ENCODE assay signal across 9 cellular contexts in genomic region chr5:170225326-170226137, GRCh38. TPM values are rescaled to one million over a fixed set of nuclear protein-coding genes. Genes with fewer than 3 reads are reported as not detected.
DNase-seq lines count a peak whose midpoint lies in the region; FAIRE-seq and TF ChIP-seq lines count a peak whose summit lies in the region.
"Had no signal": no experiment of that assay in that cellular context is flagged by ENCODE, and none has a peak within 500 bp of the region (broad histone marks: within the 10 kb centered on the region; RNA-seq: fewer than 3 reads in every experiment).

No MANE protein-coding gene starts in this region.

- peak in 2 of 3 experiments; percentile 37 to 48 for DNase-seq in NCI-H1417 (lab: John Stamatoyannopoulos, UW)
- no peak for DNase-seq in NCI-H1417 treated with DMSO at 0.1 percent for 48 hours (lab: John Stamatoyannopoulos, UW)
- DNase-seq in SK-N-SH: peak; percentile 70
- peak; percentile 87 for DNase-seq in activated naive CD4-positive, alpha-beta T cell treated with anti-CD3 and anti-CD28 coated beads, Interleukin-2, amount 10 ng/mL, durations not matched to agents 7 days and 5 days
- peak; percentile 53 to 95 (median 87) for DNase-seq in head of caudate nucleus
- DNase-seq in progenitor cell of endocrine pancreas (ENCODE audit: low spot score, unreplicated experiment): peak; percentile 55
- peak; percentile 71 for DNase-seq in urothelium cell line (ENCODE audit: low spot score)

- peaks cover 4% of the 10 kb centered on the region for H3K27me3 Mint-ChIP-seq in activated naive CD4-positive, alpha-beta T cell treated with anti-CD3 and anti-CD28 coated beads, Interleukin-2, amount 10 ng/mL, durations not matched to agents 7 days and 5 days
- peaks cover 12% of the 10 kb centered on the region for H3K27me3 Mint-ChIP-seq in progenitor cell of endocrine pancreas

- TF ChIP-seq RAD21 in SK-N-SH (IDR thresholded peaks at IDR 0.05; ENCODE audit: low read length): peak; percentile 93

- no peak overlapping the region; a peak in 1 of 4 replicates for H3K4me3 ChIP-seq in SK-N-SH (ENCODE audit: low read depth in 2 of 2, low read length in 1 of 2)
- H3K4me3 ChIP-seq: BLaER1 treated with 17β-estradiol and CSF1 and Interleukin-3, amounts not matched to agents 10 nM and 100 nM had no signal

- intact Hi-C loops in head of caudate nucleus (cut with DNase I): loop anchor here (5.0 to 10.0 kb wide), 2 partner anchors 122 to 409 kb away; no protein-coding TSS in a partner anchor

- no peak for TF ChIP-seq EP300 in SK-N-SH (IDR thresholded peaks at IDR 0.05; ENCODE audit: borderline replicate concordance in 1 of 2, low read depth in 1 of 2, low read length in 1 of 2)

- H3K27ac Mint-ChIP-seq in activated naive CD4-positive, alpha-beta T cell treated with anti-CD3 and anti-CD28 coated beads, Interleukin-2, amount 10 ng/mL, durations not matched to agents 7 days and 5 days: no peak overlapping the region
- peak overlapping the region; percentile 46 for H3K27ac Mint-ChIP-seq in progenitor cell of endocrine pancreas

- no peak overlapping the region for H3K9ac ChIP-seq in SK-N-SH
- H3K9ac ChIP-seq: BLaER1 treated with 17β-estradiol and CSF1 and Interleukin-3, amounts not matched to agents 10 nM and 100 nM had no signal

- peaks cover 4% of the 10 kb centered on the region for H3K4me1 Mint-ChIP-seq in activated naive CD4-positive, alpha-beta T cell treated with anti-CD3 and anti-CD28 coated beads, Interleukin-2, amount 10 ng/mL, durations not matched to agents 7 days and 5 days
- peaks cover 5% of the 10 kb centered on the region for H3K4me1 Mint-ChIP-seq in progenitor cell of endocrine pancreas (ENCODE audit: low read depth)

- H3K36me3 Mint-ChIP-seq in activated naive CD4-positive, alpha-beta T cell treated with anti-CD3 and anti-CD28 coated beads, Interleukin-2, amount 10 ng/mL, durations not matched to agents 7 days and 5 days: peaks cover 3% of the 10 kb centered on the region
- no peaks in the 10 kb centered on the region for H3K36me3 Mint-ChIP-seq in progenitor cell of endocrine pancreas (ENCODE audit: insufficient read depth)

- TF ChIP-seq CTCF in LNCAP (IDR thresholded peaks at IDR 0.05): peak; percentile 87
- TF ChIP-seq CTCF in SK-N-SH (IDR thresholded peaks at IDR 0.05): peak; percentile 89
- TF ChIP-seq CTCF in progenitor cell of endocrine pancreas (IDR thresholded peaks at IDR 0.05; ENCODE audit: unreplicated experiment): peak; percentile 82

- H3K9me2 ChIP-seq in SK-N-SH: no peaks in the 10 kb centered on the region

- H3K79me2 ChIP-seq in SK-N-SH (ENCODE audit: insufficient read depth): no peaks in the 10 kb centered on the region

- peak overlapping the region in 1 of 2 experiments; percentile 65; a peak in 2 of 4 replicates for H3K27ac ChIP-seq in SK-N-SH (ENCODE audit: low read depth in 2 of 2, low read length in 1 of 2)
- H3K27ac ChIP-seq: BLaER1 treated with 17β-estradiol and CSF1 and Interleukin-3, amounts not matched to agents 10 nM and 100 nM had no signal

- 42% methylated on average over 7 of the region's 7 CpGs for WGBS in SK-N-SH (ENCODE audit: low lambda C conversion rate)

- CTCF ChIA-PET in SK-N-SH (lab: Yijun Ruan, JAX): interaction anchor here (0.6 to 11.9 kb wide), 72 partner anchors 9 to 954 kb away, joined by 3 to 257 read pairs (median 4); partner anchors contain the start of gene KCNMB1
- CTCF ChIA-PET in activated naive CD4-positive, alpha-beta T cell treated with anti-CD3 and anti-CD28 coated beads, Interleukin-2, amount 10 ng/mL, durations not matched to agents 7 days and 5 days (lab: Charles Lee): interaction anchor here (0.7 to 10.7 kb wide), 39 partner anchors 9 to 395 kb away, joined by 3 to 218 read pairs (median 4); no protein-coding TSS in a partner anchor

- H2AFZ ChIP-seq in SK-N-SH (ENCODE audit: low read depth): no peak overlapping the region

- no peaks in the 10 kb centered on the region for H3K9me3 ChIP-seq in SK-N-SH
- H3K9me3 ChIP-seq: BLaER1 treated with 17β-estradiol and CSF1 and Interleukin-3, amounts not matched to agents 10 nM and 100 nM had no signal

- no peak overlapping the region for H3K4me2 ChIP-seq in SK-N-SH
- H3K4me2 ChIP-seq: BLaER1 treated with 17β-estradiol and CSF1 and Interleukin-3, amounts not matched to agents 10 nM and 100 nM had no signal

- no peaks in the 10 kb centered on the region for H3F3A ChIP-seq in SK-N-SH (replicated peaks; ENCODE audit: insufficient read depth)

- H3K4me3 Mint-ChIP-seq in activated naive CD4-positive, alpha-beta T cell treated with anti-CD3 and anti-CD28 coated beads, Interleukin-2, amount 10 ng/mL, durations not matched to agents 7 days and 5 days: no peak overlapping the region
- H3K4me3 Mint-ChIP-seq in progenitor cell of endocrine pancreas (ENCODE audit: low read depth): no peak overlapping the region

- FAIRE-seq in urothelium cell line (lab: Jason Lieb, UNC): no peak

- H3K36me3 ChIP-seq in SK-N-SH (replicated peaks in 1 of 2; ENCODE audit: control insufficient read depth in 1 of 2, insufficient read depth in 2 of 2, low read length in 1 of 2): no peaks in the 10 kb centered on the region
- H3K36me3 ChIP-seq: BLaER1 treated with 17β-estradiol and CSF1 and Interleukin-3, amounts not matched to agents 10 nM and 100 nM had no signal

- no peaks in the 10 kb centered on the region for H3K9me3 Mint-ChIP-seq in activated naive CD4-positive, alpha-beta T cell treated with anti-CD3 and anti-CD28 coated beads, Interleukin-2, amount 10 ng/mL, durations not matched to agents 7 days and 5 days
- H3K9me3 Mint-ChIP-seq in progenitor cell of endocrine pancreas (ENCODE audit: low read depth): no peaks in the 10 kb centered on the region

- peaks cover 3 to 21% of the 10 kb centered on the region in 2 experiments; a peak in 2 of 4 replicates for H3K4me1 ChIP-seq in SK-N-SH (ENCODE audit: control insufficient read depth in 1 of 2, insufficient read depth in 2 of 2, low read depth in 1 of 2, low read length in 1 of 2)

- H3K27me3 ChIP-seq in SK-N-SH (ENCODE audit: insufficient read depth): no peaks in the 10 kb centered on the region
- H3K27me3 ChIP-seq: BLaER1 treated with 17β-estradiol and CSF1 and Interleukin-3, amounts not matched to agents 10 nM and 100 nM had no signal

- POLR2A ChIA-PET in SK-N-SH (lab: Yijun Ruan, JAX): no interaction called here

- H4K20me1 ChIP-seq in SK-N-SH (ENCODE audit: insufficient read depth): no peaks in the 10 kb centered on the region
- H4K20me1 ChIP-seq: BLaER1 treated with 17β-estradiol and CSF1 and Interleukin-3, amounts not matched to agents 10 nM and 100 nM had no signal

TF ChIP-seq in SK-N-SH, 30 proteins besides CTCF, POLR2A, EP300 and RAD21:
- TF ChIP-seq USF1 (IDR thresholded peaks at IDR 0.05; ENCODE audit: borderline replicate concordance, low read depth) (no peak), TCF12 (IDR thresholded peaks at IDR 0.05) (no peak), SMC3 (IDR thresholded peaks at IDR 0.05; ENCODE audit: low read depth, low read length) (peak; percentile 69)

RNA-seq across cellular contexts. Expression of gene C5orf58, which starts 7.3 kb away (rescaled TPM):
- polyA plus RNA-seq in SK-N-SH (2012; rRNA removed): not detected in 2 replicates
- not detected in 2 replicates for polyA plus RNA-seq in SK-N-SH (2012; cell fraction: cytosol; rRNA removed)
- not detected in 2 replicates for polyA plus RNA-seq in SK-N-SH (2012; cell fraction: nucleus; rRNA removed)
- not detected in 2 replicates for total RNA-seq in progenitor cell of endocrine pancreas
